ENCODE assay signal across 7 cellular contexts in genomic region chr9:104520241-104520640, GRCh38. TPM values are rescaled to one million over a fixed set of nuclear protein-coding genes. Genes with fewer than 3 reads are reported as not detected.
"Had no signal": no experiment of that assay in that cellular context is flagged by ENCODE, and none has a peak within 500 bp of the region (broad histone marks: within the 10 kb centered on the region; RNA-seq: fewer than 3 reads in every experiment).

No MANE protein-coding gene starts in this region.

RNA-seq across cellular contexts. Expression of gene OR13C4, which starts 6.8 kb away (rescaled TPM):
- total RNA-seq: M059J, OCI-LY7, PC-9, Right ventricle myocardium inferior, RPMI7951, SJCRH30, SK-MEL-5 had no signal

RNA-seq across cellular contexts. Expression of gene OR13F1, which starts 16.2 kb away (rescaled TPM):
- total RNA-seq: M059J, OCI-LY7, PC-9, Right ventricle myocardium inferior, RPMI7951, SJCRH30, SK-MEL-5 had no signal

RNA-seq across cellular contexts. Expression of gene OR13C3, which starts 16.4 kb away (rescaled TPM):
- total RNA-seq: M059J, OCI-LY7, PC-9, Right ventricle myocardium inferior, RPMI7951, SJCRH30, SK-MEL-5 had no signal

RNA-seq across cellular contexts. Expression of gene OR13C8, which starts 48.7 kb away (rescaled TPM):
- total RNA-seq: M059J, OCI-LY7, PC-9, Right ventricle myocardium inferior, RPMI7951, SJCRH30, SK-MEL-5 had no signal
